Comparison of ENCODE assay signal across 18 cellular contexts in genomic region chr10:102537367-102537766, GRCh38.
"Had no signal": no experiment of that assay in that cellular context is flagged by ENCODE, and none has a peak within 500 bp of the region (broad histone marks: within the 10 kb centered on the region; RNA-seq: fewer than 3 reads in every experiment).

No MANE protein-coding gene starts in this region.

- H3K4me3 ChIP-seq: adrenal gland, coronary artery, heart left ventricle had no signal

- DNase-seq: activated CD4-positive, CD25-positive, alpha-beta regulatory T cell treated with anti-CD3 and anti-CD28 coated beads, Interleukin-2, amount 50 U/mL, for 72 hours; activated CD8-positive, alpha-beta memory T cell treated with anti-CD3 and anti-CD28 coated beads, Interleukin-2, amount 50 U/mL, for 4 hours; activated CD8-positive, alpha-beta T cell treated with anti-CD3 and anti-CD28 coated beads for 36 hours; activated naive CD4-positive, alpha-beta T cell treated with anti-CD3 and anti-CD28 coated beads, Interleukin-2, amount 50 U/mL, for 16 hours; adrenal gland; caudate nucleus; effector CD8-positive, alpha-beta T cell; foreskin melanocyte; heart left ventricle; islet precursor cell; mammary epithelial cell; naive thymus-derived CD4-positive, alpha-beta T cell; retina; stimulated activated CD4-positive, alpha-beta T cell treated with anti-CD3 and anti-CD28 coated beads, Interleukin-4, amount 100 ng/mL, for 4 hours; trophoblast cell had no signal

- H3K27me3 Mint-ChIP-seq: activated CD8-positive, alpha-beta T cell treated with anti-CD3 and anti-CD28 coated beads for 36 hours; naive thymus-derived CD4-positive, alpha-beta T cell had no signal

- H3K9me3 Mint-ChIP-seq: activated CD8-positive, alpha-beta T cell treated with anti-CD3 and anti-CD28 coated beads for 36 hours; naive thymus-derived CD4-positive, alpha-beta T cell; T-helper 2 cell treated with Interferon-gamma antibody and Interleukin-4, amounts not matched to agents 5 μg/mL and 100 μg/mL, for 36 hours had no signal

- H3K4me3 Mint-ChIP-seq: activated CD8-positive, alpha-beta T cell treated with anti-CD3 and anti-CD28 coated beads for 36 hours; naive thymus-derived CD4-positive, alpha-beta T cell; T-helper 2 cell treated with Interferon-gamma antibody and Interleukin-4, amounts not matched to agents 5 μg/mL and 100 μg/mL, for 36 hours had no signal

- ATAC-seq: activated CD8-positive, alpha-beta T cell treated with anti-CD3 and anti-CD28 coated beads for 36 hours; heart left ventricle; left lobe of liver; naive thymus-derived CD4-positive, alpha-beta T cell had no signal

- H3K27ac Mint-ChIP-seq: activated CD8-positive, alpha-beta T cell treated with anti-CD3 and anti-CD28 coated beads for 36 hours; T-helper 2 cell treated with Interferon-gamma antibody and Interleukin-4, amounts not matched to agents 5 μg/mL and 100 μg/mL, for 36 hours had no signal
